In genomic region chr1:165635329-165635728, GRCh38 we compare ENCODE assay signal across 17 cellular contexts. TPM values are rescaled to one million over a fixed set of nuclear protein-coding genes. Genes with fewer than 3 reads are reported as not detected.
A peak's percentile ranks its signal among the peaks of the same experiment; 100 is the strongest.
DNase-seq lines count a peak whose midpoint lies in the region; ATAC-seq and FAIRE-seq lines count a peak whose summit lies in the region.
"Had no signal": no experiment of that assay in that cellular context is flagged by ENCODE, and none has a peak within 500 bp of the region (broad histone marks: within the 10 kb centered on the region; RNA-seq: fewer than 3 reads in every experiment).

No MANE protein-coding gene starts in this region.

- H3K27me3 ChIP-seq in Karpas-422 (ENCODE audit: low read length) (no peaks in the 10 kb centered on the region), iPS-18a (ENCODE audit: control insufficient read depth, insufficient read depth, low read length) (peaks cover 12% of the 10 kb centered on the region)

- ATAC-seq in HG02763 (IDR thresholded peaks at IDR 0.05; ENCODE audit: unreplicated experiment) = no peak

- H4K20me1 ChIP-seq in Karpas-422 (ENCODE audit: insufficient read depth, low read depth, low read length) = no peaks in the 10 kb centered on the region

- no peaks in the 10 kb centered on the region for H3K79me2 ChIP-seq in Karpas-422 (ENCODE audit: low read length)

- H3K4me1 ChIP-seq in Karpas-422 (ENCODE audit: low read length) (peaks cover 29% of the 10 kb centered on the region), iPS-18a (ENCODE audit: control insufficient read depth, low read depth, low read length) (peaks cover 23% of the 10 kb centered on the region)

- H3K9ac ChIP-seq in Karpas-422 (ENCODE audit: low read length) = no peak overlapping the region
- peak overlapping the region; percentile 19 for H3K9ac ChIP-seq in iPS-18a (ENCODE audit: low read length)

- peak overlapping the region; percentile 44 for H3K4me2 ChIP-seq in Karpas-422 (ENCODE audit: low read depth, low read length, poor library complexity, severe bottlenecking)

- peak; percentile 54 for DNase-seq in Ammon's horn (ENCODE audit: low spot score)
- DNase-seq in GM19239 (ENCODE audit: insufficient read length, low spot score) = no peak
- DNase-seq in Karpas-422 = no peak
- DNase-seq in NCI-H524 (lab: John Stamatoyannopoulos, UW) = no peak
- DNase-seq in AG08395 (ENCODE audit: low spot score) = no peak
- no peak for DNase-seq in KBM-7
- DNase-seq: effector memory CD4-positive, alpha-beta T cell; NCI-H187 treated with DMSO at 0.1 percent for 48 hours; NCI-H526 treated with DMSO at 0.1 percent for 48 hours; RPMI8226; stimulated activated naive CD4-positive, alpha-beta T cell treated with Interleukin-2 at 50 U/mL for 16 hours; T-helper 1 cell had no signal

- H3K27ac ChIP-seq in Karpas-422 (ENCODE audit: low read length) = no peak overlapping the region
- H3K27ac ChIP-seq in iPS-18a (ENCODE audit: low read length) = no peak overlapping the region

- no peaks in the 10 kb centered on the region for H3K9me2 ChIP-seq in Karpas-422 (replicated peaks; ENCODE audit: insufficient read depth, low read length)

- H3K36me3 ChIP-seq in Karpas-422 (ENCODE audit: insufficient read depth, low read length) = no peaks in the 10 kb centered on the region
- H3K36me3 ChIP-seq in iPS-18a (ENCODE audit: control insufficient read depth, low read depth, low read length) = peaks cover 3% of the 10 kb centered on the region
- H3K36me3 ChIP-seq: HAP-1 had no signal

- in situ Hi-C loops in KBM-7 (cut with MboI; ENCODE audit: low pct_unique_long_range_greater_than_20kb, low sequenced_read_pairs) = no loop called here

- no peaks in the 10 kb centered on the region for H3K9me3 ChIP-seq in Karpas-422 (ENCODE audit: low read length)
- H3K9me3 ChIP-seq in iPS-18a (ENCODE audit: control insufficient read depth, low read depth, low read length) = no peaks in the 10 kb centered on the region
- H3K9me3 ChIP-seq: HAP-1 had no signal

- FAIRE-seq in GM19239 (lab: Jason Lieb, UNC) = peak; percentile 78
- FAIRE-seq: bronchial epithelial cell, frontal cortex had no signal

- no peak overlapping the region for H2AFZ ChIP-seq in Karpas-422 (ENCODE audit: low read length)

- no peak overlapping the region for H3K4me3 ChIP-seq in Karpas-422 (ENCODE audit: low read length)
- peak overlapping the region; percentile 27 for H3K4me3 ChIP-seq in iPS-18a (ENCODE audit: low read length)
- H3K4me3 ChIP-seq: HAP-1 had no signal

RNA-seq across cellular contexts. Expression of gene MGST3, which starts 4.3 kb away (rescaled TPM):
- total RNA-seq in Karpas-422 (2014; rRNA removed; shearing (Covaris generic); ENCODE audit: low replicate concordance) = 40.7 and 44.8 TPM in 2 replicates
